14 cellular contexts compared by ENCODE assay signal in the genomic region with DNA sequence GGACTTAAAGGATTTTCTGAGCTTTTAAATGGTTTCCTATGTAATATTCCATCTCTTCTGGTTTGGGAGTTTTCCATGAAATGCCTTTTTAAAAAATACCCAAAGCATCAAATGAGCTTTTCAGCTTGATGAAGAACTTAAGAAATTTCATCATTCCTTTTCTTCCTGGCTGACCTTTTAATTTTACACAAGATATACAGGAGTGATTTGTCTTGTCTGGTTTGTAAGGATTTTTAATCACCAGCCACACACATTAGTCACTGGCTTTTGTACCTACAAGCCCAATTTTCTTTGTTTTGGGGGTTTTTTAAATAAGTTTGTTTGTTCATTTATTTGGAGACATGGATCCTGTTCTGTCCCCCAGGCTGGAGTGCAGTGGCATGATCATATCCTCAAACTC.
DNase-seq lines count a peak whose midpoint lies in the region; ATAC-seq and TF ChIP-seq lines count a peak whose summit lies in the region.
"Had no signal": no experiment of that assay in that cellular context is flagged by ENCODE, and none has a peak within 500 bp of the region (broad histone marks: within the 10 kb centered on the region; RNA-seq: fewer than 3 reads in every experiment).

No MANE protein-coding gene starts in this region.

- H3K27me3 ChIP-seq in body of pancreas (no peaks in the 10 kb centered on the region), lower lobe of right lung (ENCODE audit: low read depth) (no peaks in the 10 kb centered on the region)
- H3K27me3 ChIP-seq: uterus had no signal

- no peaks in the 10 kb centered on the region for H3K36me3 ChIP-seq in body of pancreas (replicated peaks in 1 of 2; ENCODE audit: insufficient read depth in 1 of 2, low read depth in 2 of 2)
- H3K36me3 ChIP-seq in lower lobe of right lung = peaks cover 5% of the 10 kb centered on the region
- H3K36me3 ChIP-seq: uterus had no signal

- peaks cover 59% of the 10 kb centered on the region for H3K4me1 ChIP-seq in body of pancreas
- H3K4me1 ChIP-seq in lower lobe of right lung = peaks cover 69% of the 10 kb centered on the region
- H3K4me1 ChIP-seq: uterus had no signal

- ATAC-seq in body of pancreas = no peak
- no peak for ATAC-seq in lower lobe of right lung
- ATAC-seq in GM21381 (IDR thresholded peaks at IDR 0.05; ENCODE audit: unreplicated experiment) = no peak
- no peak for ATAC-seq in HG02763 (IDR thresholded peaks at IDR 0.05; ENCODE audit: unreplicated experiment)

- DNase-seq in AG08395 (ENCODE audit: low spot score) (peak; percentile 50), HCEC 1CT (peak; percentile 84), body of pancreas (no peak), lower lobe of right lung (no peak), NCI-H2081 treated with DMSO at 0.1 percent for 48 hours (lab: John Stamatoyannopoulos, UW) (no peak), NCI-H82 treated with DMSO at 0.1 percent for 48 hours (lab: John Stamatoyannopoulos, UW; ENCODE audit: unreplicated experiment) (no peak)
- DNase-seq: activated naive CD4-positive, alpha-beta T cell treated with anti-CD3 and anti-CD28 coated beads, Interleukin-2, amount 50 U/mL, for 16 hours; kidney glomerular epithelial cell; NCI-H1105 treated with DMSO at 0.1 percent for 48 hours; posterior cingulate gyrus; uterus had no signal

- no peak overlapping the region for H3K4me3 ChIP-seq in body of pancreas
- no peak overlapping the region for H3K4me3 ChIP-seq in lower lobe of right lung
- H3K4me3 ChIP-seq: GM12878, uterus had no signal

- no peak for TF ChIP-seq POLR2A in body of pancreas (IDR thresholded peaks at IDR 0.05)

- H3K9me3 ChIP-seq in body of pancreas (no peaks in the 10 kb centered on the region), lower lobe of right lung (no peaks in the 10 kb centered on the region)
- H3K9me3 ChIP-seq: uterus had no signal

- intact Hi-C loops in body of pancreas (cut with DNase I) = no loop called here
- intact Hi-C loops in lower lobe of right lung (cut with DNase I) = no loop called here

- TF ChIP-seq CTCF in body of pancreas (IDR thresholded peaks at IDR 0.05) = no peak
- TF ChIP-seq CTCF in lower lobe of right lung (IDR thresholded peaks at IDR 0.05) = no peak

- peak overlapping the region in 3 of 4 donors; percentile 59 to 67 (median 61) for H3K27ac ChIP-seq in body of pancreas
- peak overlapping the region; percentile 51 for H3K27ac ChIP-seq in lower lobe of right lung

Comparison
In these comparisons a context has a peak if more than half of its experiments do, and no peak if none do; other contexts are left out.
1. DNase-seq: peak in AG08395 (single experiment) and HCEC 1CT (single experiment); none in body of pancreas (0 of 4), lower lobe of right lung (single experiment), NCI-H2081 treated with DMSO at 0.1 percent for 48 hours (single experiment) and NCI-H82 treated with DMSO at 0.1 percent for 48 hours (single experiment).